ENCODE assay signal across 8 cellular contexts in genomic region chr14:77616454-77617229, GRCh38. TPM values are rescaled to one million over a fixed set of nuclear protein-coding genes. Genes with fewer than 3 reads are reported as not detected.
DNase-seq lines count a peak whose midpoint lies in the region; ATAC-seq and TF ChIP-seq lines count a peak whose summit lies in the region.

Gene SPTLC2 (minus strand): TSS chr14:77616637. CDS start chr14:77616579, 58 bp downstream.

- H3K9me3 ChIP-seq in AG04450 (ENCODE audit: control insufficient read depth, insufficient read depth, low read length) (no peaks in the 10 kb centered on the region), mammary epithelial cell (replicated peaks; ENCODE audit: insufficient read depth, low read length) (no peaks in the 10 kb centered on the region), iPS-18c (ENCODE audit: control insufficient read depth, insufficient read depth, low read length) (no peaks in the 10 kb centered on the region), skeletal muscle tissue (ENCODE audit: control insufficient read depth in 3 of 3, low read length in 3 of 3) (no peaks in the 10 kb centered on the region)

- H3K4me2 ChIP-seq in mammary epithelial cell (ENCODE audit: insufficient read depth, low read depth, low read length): peak within 1 kb of the TSS; percentile 90

- WGBS in mammary epithelial cell (ENCODE audit: low coverage, missing lambda C conversion rate): 2% methylated on average over 9 of the region's 58 CpGs

- no peak for TF ChIP-seq CTCF in AG04450 (IDR thresholded peaks at IDR 0.05; ENCODE audit: low read depth, low read length)
- peak; percentile 22 for TF ChIP-seq CTCF in VCaP (conservative IDR thresholded peaks at IDR 0.05)
- peak in 1 of 2 donors; percentile 30 for TF ChIP-seq CTCF in mammary epithelial cell (conservative IDR thresholded peaks at IDR 0.05 in 1 of 2, IDR thresholded peaks at IDR 0.05 in 1 of 2; ENCODE audit: extremely low read depth in 1 of 2, insufficient read depth in 1 of 2, low read depth in 1 of 2, low read length in 2 of 2)

- H3K27ac ChIP-seq in AG04450 (ENCODE audit: low read depth, low read length) (peak within 1 kb of the TSS; percentile 40), VCaP (peak within 1 kb of the TSS; percentile 86), mammary epithelial cell (ENCODE audit: insufficient read depth, low read depth, low read length) (peak within 1 kb of the TSS; percentile 78), skeletal muscle tissue (ENCODE audit: low read depth, low read length) (peak within 1 kb of the TSS; percentile 42)

- H3K27me3 ChIP-seq in AG04450 (ENCODE audit: control insufficient read depth, insufficient read depth, low read length): no peaks in the 10 kb centered on the region
- no peaks in the 10 kb centered on the region for H3K27me3 ChIP-seq in mammary epithelial cell (ENCODE audit: insufficient read depth, low read length)
- H3K27me3 ChIP-seq in skeletal muscle tissue (ENCODE audit: control insufficient read depth in 3 of 3, insufficient read depth in 3 of 3, low read length in 3 of 3): no peaks in the 10 kb centered on the region

- peaks cover 44% of the 10 kb centered on the region for H3K79me2 ChIP-seq in mammary epithelial cell (ENCODE audit: insufficient read depth, low read length)

- DNase-seq in AG04450 (ENCODE audit: low read depth, low spot score) (peak; percentile 98), NCI-H2196 treated with DMSO at 0.1 percent for 48 hours (lab: John Stamatoyannopoulos, UW; ENCODE audit: unreplicated experiment) (peak; percentile 99), mammary epithelial cell (peak; percentile 99)

- ATAC-seq in GM18873 (IDR thresholded peaks at IDR 0.05; ENCODE audit: low FRiP score, unreplicated experiment) (peak; percentile 96), HG03139 (IDR thresholded peaks at IDR 0.05; ENCODE audit: unreplicated experiment) (peak; percentile 93)

- H3K9ac ChIP-seq in mammary epithelial cell (ENCODE audit: insufficient read depth, low read length) (peak within 1 kb of the TSS; percentile 96), skeletal muscle tissue (ENCODE audit: low read depth in 1 of 3, low read length in 3 of 3) (peak within 1 kb of the TSS; percentile 73 to 80 (median 77))

- H2AFZ ChIP-seq in mammary epithelial cell (ENCODE audit: low read depth, low read length): peak within 1 kb of the TSS; percentile 70

- intact Hi-C loops in mammary epithelial cell (cut with micrococcal nuclease): loop anchor here (1.0 to 10.0 kb wide), 3 partner anchors 50 to 292 kb away; partner anchors contain the start of genes GSTZ1 and POMT2

- BruUV-seq in mammary epithelial cell (replicated peaks; lab: Mats Ljungman, UMichigan): no TSS peak

- H3K4me1 ChIP-seq in mammary epithelial cell (ENCODE audit: insufficient read depth, low read length) (peaks cover 22% of the 10 kb centered on the region), skeletal muscle tissue (ENCODE audit: control insufficient read depth in 3 of 3, insufficient read depth in 3 of 3, low read length in 3 of 3) (peaks cover 9 to 14% (median 10%) of the 10 kb centered on the region in 3 donors)

- in situ Hi-C loops in mammary epithelial cell (cut with MboI; ENCODE audit: low sequenced_read_pairs in 2 of 2): no loop called here

- POLR2A ChIA-PET in AG04450 (lab: Yijun Ruan, JAX): no interaction called here

- H4K20me1 ChIP-seq in mammary epithelial cell (ENCODE audit: insufficient read depth, low read length): no peaks in the 10 kb centered on the region

- no peaks in the 10 kb centered on the region for H3K36me3 ChIP-seq in mammary epithelial cell (ENCODE audit: insufficient read depth, low read length)
- no peaks in the 10 kb centered on the region for H3K36me3 ChIP-seq in skeletal muscle tissue (ENCODE audit: control insufficient read depth in 3 of 3, insufficient read depth in 3 of 3, low read length in 3 of 3)

- CTCF ChIA-PET in AG04450 (lab: Charles Lee): no interaction called here
- CTCF ChIA-PET in mammary epithelial cell (lab: Charles Lee; ENCODE audit: low non-redundant PET): interaction anchor here (0.6 kb wide), 1 partner anchor 135 kb away, joined by 5 read pairs; no protein-coding TSS in a partner anchor

- peak within 1 kb of the TSS; percentile 65 for H3K4me3 ChIP-seq in AG04450 (ENCODE audit: low read depth, low read length)
- H3K4me3 ChIP-seq in mammary epithelial cell (replicated peaks in 1 of 3; ENCODE audit: insufficient read depth in 1 of 3, low read depth in 2 of 3, low read length in 3 of 3): peak within 1 kb of the TSS; percentile 75 to 79 (median 77)
- H3K4me3 ChIP-seq in iPS-18c (ENCODE audit: insufficient read depth, low read depth, low read length): peak within 1 kb of the TSS; percentile 82
- H3K4me3 ChIP-seq in skeletal muscle tissue (ENCODE audit: low read length in 3 of 3): peak within 1 kb of the TSS; percentile 79 to 85 (median 81)

- dilution Hi-C loops in mammary epithelial cell (cut with HindIII; ENCODE audit: low sequenced_read_pairs): loop anchor here (5.0 kb wide), 1 partner anchor 74 kb away; no protein-coding TSS in a partner anchor

RNA-seq across cellular contexts. Expression of gene SPTLC2, which starts in this region (rescaled TPM):
- polyA plus RNA-seq in AG04450 (2011; rRNA removed): 37.0 and 41.3 TPM in 2 replicates
- polyA minus RNA-seq in AG04450 (2011; rRNA and poly(A)+ RNA removed): 59.5 and 61.0 TPM in 2 replicates
- 10 to 100 TPM; 38.7 to 47.2 TPM for total RNA-seq in mammary epithelial cell
- polyA plus RNA-seq in mammary epithelial cell: 21.5 TPM
- 95.2 TPM for polyA minus RNA-seq in mammary epithelial cell
- total RNA-seq in skeletal muscle tissue: 20.4 TPM

Comparison
In these comparisons a context has a peak if more than half of its experiments do, and no peak if none do; other contexts are left out.
1. Peak in every context shown above with its lines: DNase-seq, ATAC-seq, H3K4me3 ChIP-seq and H3K27ac ChIP-seq.